8 cellular contexts compared by ENCODE assay signal in the genomic region with DNA sequence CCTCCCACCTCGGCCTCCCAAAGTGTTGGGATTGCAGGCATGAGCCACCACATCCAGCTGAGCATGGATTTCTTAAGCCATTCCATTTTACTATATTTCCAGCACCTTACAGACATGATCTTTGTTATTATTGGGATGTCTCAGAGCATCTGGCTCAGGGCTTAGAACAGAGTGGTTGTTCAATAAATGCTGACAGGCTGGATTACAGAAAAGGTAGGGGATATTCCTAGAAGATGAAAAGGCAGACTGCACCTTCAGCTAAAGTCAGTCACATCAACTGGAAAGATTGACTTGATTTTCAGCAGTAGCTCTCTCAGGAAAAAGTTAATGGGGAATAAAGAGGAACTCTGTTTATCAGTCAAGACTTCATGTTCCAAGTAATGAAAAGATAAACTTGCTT.
"Had no signal": no experiment of that assay in that cellular context is flagged by ENCODE, and none has a peak within 500 bp of the region (broad histone marks: within the 10 kb centered on the region; RNA-seq: fewer than 3 reads in every experiment).

No MANE protein-coding gene starts in this region.

- ATAC-seq: GM12878 had no signal

- FAIRE-seq: G401.6, GM12878, GM12891, GM12892, GM18507, GM19239 had no signal

- H3K4me3 ChIP-seq: GM12878 had no signal

- DNase-seq: GDM1, GF-D8 had no signal
